In the genomic region with DNA sequence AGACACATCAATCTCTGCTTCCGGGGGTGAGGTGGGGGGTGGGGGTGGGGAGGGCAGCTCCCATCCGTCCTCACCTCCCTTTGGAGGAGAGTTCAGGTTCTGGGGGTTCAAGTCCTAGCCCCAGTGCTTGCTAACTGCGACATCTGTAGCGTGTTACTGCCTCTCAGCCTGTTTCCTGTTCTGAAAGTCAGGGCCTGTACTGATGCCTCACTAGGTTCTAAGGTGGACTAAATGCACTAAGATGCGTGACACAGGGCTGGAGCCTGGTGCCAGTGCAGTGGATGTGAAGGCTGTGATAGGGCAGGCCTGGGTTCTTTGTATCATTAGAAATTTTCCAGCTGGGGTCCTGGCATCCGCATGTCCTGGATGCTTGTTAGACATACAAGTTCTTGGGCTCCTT, we compare ENCODE assay signal across 24 cellular contexts. TPM values are rescaled to one million over a fixed set of nuclear protein-coding genes. Genes with fewer than 3 reads are reported as not detected.
"Had no signal": no experiment of that assay in that cellular context is flagged by ENCODE, and none has a peak within 500 bp of the region (broad histone marks: within the 10 kb centered on the region; RNA-seq: fewer than 3 reads in every experiment).

No MANE protein-coding gene starts in this region.

- H3K9me3 Mint-ChIP-seq: activated T-cell treated with anti-CD3 and anti-CD28 coated beads, Interleukin-2, amount 50 U/mL, for 24 hours; nephron progenitor cell; stimulated activated memory B cell treated with anti-CD40 and anti-IgM and Interleukin-4, amounts not matched to agents 10 μg/mL and 1 μg/mL and 100 μg/mL, for 72 hours; T-helper 2 cell treated with Interferon-gamma antibody and Interleukin-4, amounts not matched to agents 5 μg/mL and 100 μg/mL, for 36 hours had no signal

- H3K4me3 Mint-ChIP-seq: stimulated activated memory B cell treated with anti-CD40 and anti-IgM and Interleukin-4, amounts not matched to agents 10 μg/mL and 1 μg/mL and 100 μg/mL, for 72 hours had no signal

- H3K27me3 Mint-ChIP-seq: activated T-cell treated with anti-CD3 and anti-CD28 coated beads, Interleukin-2, amount 50 U/mL, for 24 hours; stimulated activated memory B cell treated with anti-CD40 and anti-IgM and Interleukin-4, amounts not matched to agents 10 μg/mL and 1 μg/mL and 100 μg/mL, for 72 hours had no signal

- H3K27me3 ChIP-seq: brain microvascular endothelial cell, gastrocnemius medialis, left lung, sigmoid colon, stomach, upper lobe of right lung had no signal

- H3K27ac Mint-ChIP-seq: stimulated activated memory B cell treated with anti-CD40 and anti-IgM and Interleukin-4, amounts not matched to agents 10 μg/mL and 1 μg/mL and 100 μg/mL, for 72 hours had no signal

- FAIRE-seq: astrocyte, colon, small intestine, TTC549 had no signal

- H3K9me3 ChIP-seq: gastrocnemius medialis, left lung, neutrophil, sigmoid colon, stomach, tibial artery, upper lobe of right lung had no signal

- H3K27ac ChIP-seq: brain microvascular endothelial cell, gastrocnemius medialis, left lung, neutrophil, tibial artery, upper lobe of right lung, WERI-Rb-1 had no signal

- H3K4me3 ChIP-seq: gastrocnemius medialis, left lung, tibial artery, upper lobe of right lung had no signal

RNA-seq across cellular contexts. Expression of gene TDRD9, which starts 17.3 kb away (rescaled TPM):
- total RNA-seq: astrocyte, osteocyte had no signal

RNA-seq across cellular contexts. Expression of gene RD3L, which starts 31.3 kb away (rescaled TPM):
- total RNA-seq: activated CD8-positive, alpha-beta memory T cell treated with anti-CD3 and anti-CD28 coated beads for 36 hours; astrocyte; dermis microvascular lymphatic vessel endothelial cell; epithelial cell of proximal tubule; gastrocnemius medialis; left lung; mammary epithelial cell; mucosa of gallbladder; osteocyte; posterior vena cava; sigmoid colon; stomach; upper lobe of right lung had no signal
- polyA plus RNA-seq: mammary epithelial cell, sigmoid colon, small intestine, stomach had no signal
